Comparison of ENCODE assay signal across 20 cellular contexts in the genomic region with DNA sequence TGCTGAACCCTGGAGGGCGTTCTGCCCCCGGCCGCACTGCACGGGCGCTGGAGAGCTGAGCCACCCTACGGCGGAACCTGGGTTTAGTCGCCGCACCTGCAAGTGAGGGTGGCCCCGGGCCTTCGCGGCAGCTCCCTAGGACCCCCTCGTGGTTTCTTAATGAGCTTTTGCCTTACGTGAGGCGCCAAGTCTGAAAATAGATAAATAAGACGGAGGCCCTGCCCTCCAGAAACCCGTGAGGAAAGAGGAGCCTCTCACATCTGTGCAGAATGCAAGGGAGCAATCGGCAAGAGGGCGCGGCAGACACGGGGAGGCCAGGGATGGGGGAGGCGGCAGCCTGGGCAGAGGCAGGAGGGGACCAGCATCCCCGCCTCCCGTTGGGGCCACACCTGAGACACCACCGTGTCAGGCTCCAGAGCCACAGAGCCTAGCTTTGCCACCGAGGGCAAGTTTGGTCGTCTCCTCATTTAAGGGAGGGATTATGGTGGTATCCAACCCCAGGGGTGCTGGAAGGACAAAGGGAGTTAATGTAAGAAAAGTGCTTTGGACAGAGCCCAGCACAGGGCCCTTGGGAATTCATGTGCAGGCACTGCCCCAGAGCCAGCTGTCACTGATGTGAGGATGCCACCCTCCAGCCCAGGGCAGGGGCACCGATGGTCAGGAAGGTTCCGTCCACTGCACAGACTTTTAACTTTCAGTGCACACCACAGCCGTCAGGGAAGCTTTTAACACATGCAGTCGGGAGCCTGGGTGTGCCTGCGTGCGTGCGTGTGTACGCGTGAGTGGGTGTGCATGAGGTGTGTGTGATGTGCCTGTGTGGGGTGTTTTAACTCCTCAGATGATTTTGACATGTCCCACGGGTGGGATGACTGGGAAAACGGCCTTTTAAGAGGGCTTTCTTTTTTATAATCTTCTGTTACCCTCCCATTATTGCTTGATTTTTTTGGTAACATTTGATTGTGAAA.
A peak's percentile ranks its signal among the peaks of the same experiment; 100 is the strongest.
DNase-seq lines count a peak whose midpoint lies in the region; ATAC-seq and TF ChIP-seq lines count a peak whose summit lies in the region.
"Had no signal": no experiment of that assay in that cellular context is flagged by ENCODE, and none has a peak within 500 bp of the region (broad histone marks: within the 10 kb centered on the region; RNA-seq: fewer than 3 reads in every experiment).

No MANE protein-coding gene starts in this region.

- H3K27me3 Mint-ChIP-seq in stimulated activated naive CD8-positive, alpha-beta T cell treated with anti-CD3 and anti-CD28 coated beads, Interleukin-15, Interleukin-2, amounts not matched to agents 100 ng/mL and 50 ng/mL, for 24 hours: no peaks in the 10 kb centered on the region
- H3K27me3 Mint-ChIP-seq: memory B cell; naive thymus-derived CD4-positive, alpha-beta T cell had no signal

- no peaks in the 10 kb centered on the region for H4K20me1 ChIP-seq in hepatocyte (ENCODE audit: insufficient read depth, poor library complexity, severe bottlenecking)

- no peaks in the 10 kb centered on the region for H3K27me3 ChIP-seq in hepatocyte
- H3K27me3 ChIP-seq: BE2C, breast epithelium, pancreas, sigmoid colon had no signal

- no peak overlapping the region for H3K4me3 Mint-ChIP-seq in stimulated activated naive CD8-positive, alpha-beta T cell treated with anti-CD3 and anti-CD28 coated beads, Interleukin-15, Interleukin-2, amounts not matched to agents 100 ng/mL and 50 ng/mL, for 24 hours
- H3K4me3 Mint-ChIP-seq: memory B cell; naive thymus-derived CD4-positive, alpha-beta T cell had no signal

- peak overlapping the region; percentile 66 for H3K27ac ChIP-seq in hepatocyte
- H3K27ac ChIP-seq: breast epithelium, pancreas, sigmoid colon had no signal

- H3K9me3 ChIP-seq in hepatocyte (ENCODE audit: low read depth): no peaks in the 10 kb centered on the region
- H3K9me3 ChIP-seq: BE2C, breast epithelium, pancreas, sigmoid colon had no signal

- peaks cover 7% of the 10 kb centered on the region for H3K4me1 Mint-ChIP-seq in stimulated activated naive CD8-positive, alpha-beta T cell treated with anti-CD3 and anti-CD28 coated beads, Interleukin-15, Interleukin-2, amounts not matched to agents 100 ng/mL and 50 ng/mL, for 24 hours (ENCODE audit: low read depth)
- H3K4me1 Mint-ChIP-seq: memory B cell had no signal

- no peaks in the 10 kb centered on the region for H3K9me2 ChIP-seq in hepatocyte (replicated peaks; ENCODE audit: insufficient read depth)

- no peak for ATAC-seq in stimulated activated naive CD8-positive, alpha-beta T cell treated with anti-CD3 and anti-CD28 coated beads, Interleukin-15, Interleukin-2, amounts not matched to agents 100 U/mL and 50 U/mL, for 24 hours
- ATAC-seq in GM21723 (IDR thresholded peaks at IDR 0.05; ENCODE audit: unreplicated experiment) (no peak), HG03280 (IDR thresholded peaks at IDR 0.05; ENCODE audit: unreplicated experiment) (no peak)
- ATAC-seq: naive thymus-derived CD4-positive, alpha-beta T cell; pancreas; SK-N-SH treated with all-trans-retinoic acid at 6 μM for 48 hours had no signal

- no peaks in the 10 kb centered on the region for H3K36me3 ChIP-seq in hepatocyte (replicated peaks; ENCODE audit: insufficient read depth, low read depth)
- H3K36me3 ChIP-seq: BE2C, breast epithelium had no signal

- H3K79me2 ChIP-seq in hepatocyte: no peaks in the 10 kb centered on the region

- no peak for TF ChIP-seq CTCF in hepatocyte (IDR thresholded peaks at IDR 0.05; ENCODE audit: poor library complexity)

- peak; percentile 14 for DNase-seq in NCI-H1694 (lab: John Stamatoyannopoulos, UW)
- no peak for DNase-seq in NCI-H1694 treated with DMSO at 0.1 percent for 48 hours (lab: John Stamatoyannopoulos, UW)
- DNase-seq in stimulated activated naive CD8-positive, alpha-beta T cell treated with anti-CD3 and anti-CD28 coated beads, Interleukin-15, Interleukin-2, amounts not matched to agents 100 U/mL and 50 U/mL, for 24 hours: no peak
- DNase-seq in hepatocyte (ENCODE audit: low spot score): no peak
- no peak for DNase-seq in anterior cingulate cortex (lab: John Stamatoyannopoulos, UW)
- DNase-seq: 8988T; activated CD4-positive, alpha-beta T cell treated with anti-CD3 and anti-CD28 coated beads for 48 hours; BE2C; dermis blood vessel endothelial cell; naive thymus-derived CD4-positive, alpha-beta T cell; NCI-H1417 treated with DMSO at 0.1 percent for 48 hours; NK-92 treated with Interleukin-12 subunit alpha and Interleukin-12 subunit beta, amount 100 ng/mL, for 24 hours; pancreas; sigmoid colon had no signal

- no peak overlapping the region for H3K4me2 ChIP-seq in hepatocyte

- H3K9me3 Mint-ChIP-seq in stimulated activated naive CD8-positive, alpha-beta T cell treated with anti-CD3 and anti-CD28 coated beads, Interleukin-15, Interleukin-2, amounts not matched to agents 100 ng/mL and 50 ng/mL, for 24 hours: no peaks in the 10 kb centered on the region
- H3K9me3 Mint-ChIP-seq: memory B cell had no signal

- no peaks in the 10 kb centered on the region for H3K36me3 Mint-ChIP-seq in stimulated activated naive CD8-positive, alpha-beta T cell treated with anti-CD3 and anti-CD28 coated beads, Interleukin-15, Interleukin-2, amounts not matched to agents 100 ng/mL and 50 ng/mL, for 24 hours (ENCODE audit: low read depth)

- H2AFZ ChIP-seq in hepatocyte: no peak overlapping the region

- H3K4me3 ChIP-seq in hepatocyte: no peak overlapping the region
- H3K4me3 ChIP-seq: breast epithelium, pancreas, sigmoid colon had no signal

- WGBS in hepatocyte (ENCODE audit: low lambda C conversion rate, missing lambda C conversion rate): 91% methylated on average over 38 of the region's 38 CpGs

- peak overlapping the region; percentile 26 for H3K27ac Mint-ChIP-seq in stimulated activated naive CD8-positive, alpha-beta T cell treated with anti-CD3 and anti-CD28 coated beads, Interleukin-15, Interleukin-2, amounts not matched to agents 100 ng/mL and 50 ng/mL, for 24 hours
- H3K27ac Mint-ChIP-seq: memory B cell had no signal

- peaks cover 20% of the 10 kb centered on the region for H3K4me1 ChIP-seq in hepatocyte (ENCODE audit: insufficient read depth)
- H3K4me1 ChIP-seq: breast epithelium, pancreas had no signal
